In genomic region chr9:22030101-22030598, GRCh38 we compare ENCODE assay signal across 8 cellular contexts. TPM values are rescaled to one million over a fixed set of nuclear protein-coding genes. Genes with fewer than 3 reads are reported as not detected.
DNase-seq lines count a peak whose midpoint lies in the region; ATAC-seq and TF ChIP-seq lines count a peak whose summit lies in the region.

No MANE protein-coding gene starts in this region.

- H3K79me2 ChIP-seq in GM23338 (replicated peaks; ENCODE audit: insufficient read depth) = no peaks in the 10 kb centered on the region

- H4K20me1 ChIP-seq in GM23338 (replicated peaks; ENCODE audit: insufficient read depth) = no peaks in the 10 kb centered on the region

- H3K9me3 Mint-ChIP-seq in WTC11 = no peaks in the 10 kb centered on the region
- H3K9me3 Mint-ChIP-seq in natural killer cell treated with Interleukin-12 subunit alpha and Interleukin-12 subunit beta and Interleukin-15 and Interleukin-18, amount 100 ng/mL, for 72 hours = no peaks in the 10 kb centered on the region
- H3K9me3 Mint-ChIP-seq in activated CD8-positive, alpha-beta T cell treated with anti-CD3 and anti-CD28 coated beads, Interleukin-2, amount 10 ng/mL, durations not matched to agents 7 days and 5 days (ENCODE audit: insufficient read depth) = no peaks in the 10 kb centered on the region
- no peaks in the 10 kb centered on the region for H3K9me3 Mint-ChIP-seq in GM23338

- H3K27me3 Mint-ChIP-seq in WTC11 (ENCODE audit: low read depth) (no peaks in the 10 kb centered on the region), GM23338 (ENCODE audit: insufficient read depth, low read depth, poor library complexity) (no peaks in the 10 kb centered on the region)
- peaks cover 0 to 5% of the 10 kb centered on the region in 2 donors for H3K27me3 Mint-ChIP-seq in natural killer cell treated with Interleukin-12 subunit alpha and Interleukin-12 subunit beta and Interleukin-15 and Interleukin-18, amount 100 ng/mL, for 72 hours
- peaks cover 9% of the 10 kb centered on the region for H3K27me3 Mint-ChIP-seq in activated CD8-positive, alpha-beta T cell treated with anti-CD3 and anti-CD28 coated beads, Interleukin-2, amount 10 ng/mL, durations not matched to agents 7 days and 5 days (ENCODE audit: low read depth)

- no peaks in the 10 kb centered on the region for H3K36me3 ChIP-seq in GM23338 (ENCODE audit: insufficient read depth)

- no peaks in the 10 kb centered on the region for H3F3A ChIP-seq in GM23338 (replicated peaks; ENCODE audit: low read depth)

- POLR2A ChIA-PET in WTC11 (lab: Charles Lee) = no interaction called here
- POLR2A ChIA-PET in activated CD8-positive, alpha-beta T cell treated with anti-CD3 and anti-CD28 coated beads, Interleukin-2, amount 10 ng/mL, durations not matched to agents 7 days and 5 days (lab: Charles Lee) = interaction anchor here (0.9 kb wide), 1 partner anchor 10 kb away, joined by 3 read pairs; no protein-coding TSS in a partner anchor

- H3K4me3 Mint-ChIP-seq in WTC11 = no peak overlapping the region
- peak overlapping the region; percentile 5 for H3K4me3 Mint-ChIP-seq in natural killer cell treated with Interleukin-12 subunit alpha and Interleukin-12 subunit beta and Interleukin-15 and Interleukin-18, amount 100 ng/mL, for 72 hours
- no peak overlapping the region for H3K4me3 Mint-ChIP-seq in activated CD8-positive, alpha-beta T cell treated with anti-CD3 and anti-CD28 coated beads, Interleukin-2, amount 10 ng/mL, durations not matched to agents 7 days and 5 days
- H3K4me3 Mint-ChIP-seq in GM23338 = no peak overlapping the region

- CTCF ChIA-PET in WTC11 (lab: Charles Lee) = interaction anchor here (1.2 to 1.4 kb wide), 2 partner anchors 22 to 89 kb away, joined by 3 to 6 read pairs; partner anchors contain the start of gene CDKN2B
- CTCF ChIA-PET in activated CD8-positive, alpha-beta T cell treated with anti-CD3 and anti-CD28 coated beads, Interleukin-2, amount 10 ng/mL, durations not matched to agents 7 days and 5 days (lab: Charles Lee) = interaction anchor here (1.1 to 3.5 kb wide), 4 partner anchors 11 to 217 kb away, joined by 4 to 21 read pairs (median 9); partner anchors contain the start of gene CDKN2B

- H2AFZ ChIP-seq in GM23338 = no peak overlapping the region

- H3K4me3 ChIP-seq in GM23338 = no peak overlapping the region

- no peak for DNase-seq in WTC11 (ENCODE audit: low spot score)
- DNase-seq in natural killer cell treated with Interleukin-12 subunit alpha and Interleukin-12 subunit beta and Interleukin-15 and Interleukin-18, amount 100 ng/mL, for 72 hours (ENCODE audit: low spot score) = no peak
- DNase-seq in activated CD8-positive, alpha-beta T cell treated with anti-CD3 and anti-CD28 coated beads, Interleukin-2, amount 10 ng/mL, durations not matched to agents 7 days and 5 days = no peak
- DNase-seq in NCI-H146 treated with DMSO at 0.1 percent for 48 hours (lab: John Stamatoyannopoulos, UW; ENCODE audit: unreplicated experiment) = no peak
- DNase-seq in GM23338 (ENCODE audit: low spot score) = no peak
- DNase-seq in SHP77 (lab: John Stamatoyannopoulos, UW) = no peak

- no peaks in the 10 kb centered on the region for H3K27me3 ChIP-seq in GM23338 (ENCODE audit: insufficient read depth)

- H3K36me3 Mint-ChIP-seq in WTC11 = no peaks in the 10 kb centered on the region
- H3K36me3 Mint-ChIP-seq in natural killer cell treated with Interleukin-12 subunit alpha and Interleukin-12 subunit beta and Interleukin-15 and Interleukin-18, amount 100 ng/mL, for 72 hours = no peaks in the 10 kb centered on the region
- peaks cover 14% of the 10 kb centered on the region for H3K36me3 Mint-ChIP-seq in activated CD8-positive, alpha-beta T cell treated with anti-CD3 and anti-CD28 coated beads, Interleukin-2, amount 10 ng/mL, durations not matched to agents 7 days and 5 days (ENCODE audit: low read depth)
- no peaks in the 10 kb centered on the region for H3K36me3 Mint-ChIP-seq in GM23338 (ENCODE audit: low read depth)

- no peak overlapping the region for H3K4me2 ChIP-seq in GM23338

- peak; percentile 87 for ATAC-seq in GM19035 (IDR thresholded peaks at IDR 0.05; ENCODE audit: unreplicated experiment)
- ATAC-seq in HG03139 (IDR thresholded peaks at IDR 0.05; ENCODE audit: unreplicated experiment) = peak; percentile 73
- peak; percentile 38; the same call in 1 of the 2 replicates for ATAC-seq in WTC11
- ATAC-seq in natural killer cell treated with Interleukin-12 subunit alpha and Interleukin-12 subunit beta and Interleukin-15 and Interleukin-18, amount 100 ng/mL, for 72 hours = peak in 1 of 2 donors; percentile 52
- ATAC-seq in activated CD8-positive, alpha-beta T cell treated with anti-CD3 and anti-CD28 coated beads, Interleukin-2, amount 10 ng/mL, durations not matched to agents 7 days and 5 days = no peak
- ATAC-seq in GM23338 = no peak

- H3K27ac Mint-ChIP-seq in WTC11 (no peak overlapping the region), GM23338 (no peak overlapping the region)
- peak overlapping the region in 1 of 2 donors; percentile 21 for H3K27ac Mint-ChIP-seq in natural killer cell treated with Interleukin-12 subunit alpha and Interleukin-12 subunit beta and Interleukin-15 and Interleukin-18, amount 100 ng/mL, for 72 hours
- H3K27ac Mint-ChIP-seq in activated CD8-positive, alpha-beta T cell treated with anti-CD3 and anti-CD28 coated beads, Interleukin-2, amount 10 ng/mL, durations not matched to agents 7 days and 5 days = no peak overlapping the region

- H3K4me1 Mint-ChIP-seq in WTC11 (peaks cover 12% of the 10 kb centered on the region), GM23338 (peaks cover 11% of the 10 kb centered on the region)
- peaks cover 8 to 11% of the 10 kb centered on the region in 2 donors for H3K4me1 Mint-ChIP-seq in natural killer cell treated with Interleukin-12 subunit alpha and Interleukin-12 subunit beta and Interleukin-15 and Interleukin-18, amount 100 ng/mL, for 72 hours (ENCODE audit: low read depth in 2 of 2)
- H3K4me1 Mint-ChIP-seq in activated CD8-positive, alpha-beta T cell treated with anti-CD3 and anti-CD28 coated beads, Interleukin-2, amount 10 ng/mL, durations not matched to agents 7 days and 5 days (ENCODE audit: low read depth) = peaks cover 18% of the 10 kb centered on the region

- peaks cover 6% of the 10 kb centered on the region; the same call in 1 of the 2 replicates for H3K9me2 ChIP-seq in GM23338 (ENCODE audit: insufficient read depth)

- no peak overlapping the region for H3K27ac ChIP-seq in GM23338 (ENCODE audit: low read depth)

- H3K4me1 ChIP-seq in GM23338 (ENCODE audit: insufficient read depth) = peaks cover 12% of the 10 kb centered on the region

- TF ChIP-seq CTCF in WTC11 (IDR thresholded peaks at IDR 0.05) (no peak), GM23338 (conservative IDR thresholded peaks at IDR 0.05; ENCODE audit: low read depth in 2 of 2) (no peak)

TF ChIP-seq in WTC11, 78 proteins besides CTCF, POLR2A, EP300 and RAD21 (continues in another document):
- no peak for TF ChIP-seq ETV6 (CRISPR knock-in tag; IDR thresholded peaks at IDR 0.05)

TF ChIP-seq in GM23338, 12 proteins besides CTCF, POLR2A, EP300 and RAD21 (continues in another document):
- TF ChIP-seq EZH2 (IDR thresholded peaks at IDR 0.05; ENCODE audit: low read depth, unreplicated experiment) = no peak
- no peak for TF ChIP-seq ZNF331 (CRISPR knock-in tag; IDR thresholded peaks at IDR 0.05; ENCODE audit: low read depth)
- TF ChIP-seq EZH2phosphoT487 (IDR thresholded peaks at IDR 0.05; ENCODE audit: unreplicated experiment) = no peak
- no peak for TF ChIP-seq JUNB (IDR thresholded peaks at IDR 0.05; ENCODE audit: unreplicated experiment)

RNA-seq across cellular contexts. Expression of gene CDKN2B, which starts 21.0 kb away (rescaled TPM):
- 0.13 to 0.73 TPM (median 0.46 TPM) in 3 replicates for total RNA-seq in WTC11 (2021)
- total RNA-seq in natural killer cell treated with Interleukin-12 subunit alpha and Interleukin-12 subunit beta and Interleukin-15 and Interleukin-18, amount 100 ng/mL, for 72 hours = 1 to 10 TPM; 1.6 to 5.0 TPM
- total RNA-seq in activated CD8-positive, alpha-beta T cell treated with anti-CD3 and anti-CD28 coated beads, Interleukin-2, amount 10 ng/mL, durations not matched to agents 7 days and 5 days = 1 to 10 TPM; 2.3 to 3.1 TPM
- 0.31 and 0.83 TPM in 2 replicates for total RNA-seq in GM23338 (2014; rRNA removed; shearing (Covaris generic))
- 0.09 and 0.29 TPM in 2 replicates for polyA plus RNA-seq in GM23338 (2016; fragmentation: Nextera tagmentation; extraction: Ambion mirVana)

RNA-seq across cellular contexts. Expression of gene CDKN2B-AS1, which starts 35.6 kb away (rescaled TPM):
- total RNA-seq in WTC11 (2021) = 0.21 to 0.24 TPM in 2 of 3 replicates, not detected in the other
- total RNA-seq in natural killer cell treated with Interleukin-12 subunit alpha and Interleukin-12 subunit beta and Interleukin-15 and Interleukin-18, amount 100 ng/mL, for 72 hours = 1 to 10 TPM; 2.0 to 2.4 TPM
- total RNA-seq in activated CD8-positive, alpha-beta T cell treated with anti-CD3 and anti-CD28 coated beads, Interleukin-2, amount 10 ng/mL, durations not matched to agents 7 days and 5 days = 1 to 10 TPM; 6.4 to 6.9 TPM
- total RNA-seq in GM23338 (2014; rRNA removed; shearing (Covaris generic)) = 0.14 TPM in 1 of 2 replicates, not detected in the other
- not detected in 2 replicates for polyA plus RNA-seq in GM23338 (2016; fragmentation: Nextera tagmentation; extraction: Ambion mirVana)

RNA-seq across cellular contexts. Expression of gene CDKN2A, which starts 36.0 kb away (rescaled TPM):
- total RNA-seq in WTC11 (2021) = 0.50 to 0.57 TPM (median 0.57 TPM) in 3 replicates
- total RNA-seq in natural killer cell treated with Interleukin-12 subunit alpha and Interleukin-12 subunit beta and Interleukin-15 and Interleukin-18, amount 100 ng/mL, for 72 hours = 10 to 100 TPM in 1 of 2 donors, 1 to 10 TPM in 1; 3.9 to 15.7 TPM
- total RNA-seq in activated CD8-positive, alpha-beta T cell treated with anti-CD3 and anti-CD28 coated beads, Interleukin-2, amount 10 ng/mL, durations not matched to agents 7 days and 5 days = 10 to 100 TPM; 32.9 to 39.7 TPM
- total RNA-seq in GM23338 (2014; rRNA removed; shearing (Covaris generic)) = 0.87 and 4.0 TPM in 2 replicates
- polyA plus RNA-seq in GM23338 (2016; fragmentation: Nextera tagmentation; extraction: Ambion mirVana) = 1.2 and 2.7 TPM in 2 replicates

Comparison
In these comparisons a context has a peak if more than half of its experiments do, and no peak if none do; other contexts are left out.
1. ATAC-seq: peak in GM19035 (single experiment), HG03139 (single experiment) and WTC11 (single experiment); none in activated CD8-positive, alpha-beta T cell treated with anti-CD3 and anti-CD28 coated beads, Interleukin-2, amount 10 ng/mL, durations not matched to agents 7 days and 5 days (single experiment) and GM23338 (single experiment).